In genomic region chr18:49795612-49796552, GRCh38 we compare ENCODE assay signal across 27 cellular contexts. TPM values are rescaled to one million over a fixed set of nuclear protein-coding genes. Genes with fewer than 3 reads are reported as not detected.
DNase-seq lines count a peak whose midpoint lies in the region; ATAC-seq and TF ChIP-seq lines count a peak whose summit lies in the region.
"Had no signal": no experiment of that assay in that cellular context is flagged by ENCODE, and none has a peak within 500 bp of the region (broad histone marks: within the 10 kb centered on the region; RNA-seq: fewer than 3 reads in every experiment).

No MANE protein-coding gene starts in this region.

- H4K20me1 ChIP-seq in osteoblast (ENCODE audit: insufficient read depth, low read length), result no peaks in the 10 kb centered on the region

- no peaks in the 10 kb centered on the region for H3K4me1 ChIP-seq in osteoblast (ENCODE audit: insufficient read depth, low read length)
- H3K4me1 ChIP-seq: BE2C, transverse colon had no signal

- no peaks in the 10 kb centered on the region for H3K9me3 Mint-ChIP-seq in activated T-cell treated with anti-CD3 and anti-CD28 coated beads, Interleukin-2, amount 50 U/mL, for 72 hours
- H3K9me3 Mint-ChIP-seq: IgD-negative memory B cell, naive B cell had no signal

- H2AFZ ChIP-seq in osteoblast (ENCODE audit: low read length), result no peak overlapping the region

- H3K27ac Mint-ChIP-seq in activated T-cell treated with anti-CD3 and anti-CD28 coated beads, Interleukin-2, amount 50 U/mL, for 72 hours, result peak overlapping the region; percentile 33
- H3K27ac Mint-ChIP-seq: IgD-negative memory B cell, naive B cell had no signal

- TF ChIP-seq CTCF in LNCaP clone FGC (IDR thresholded peaks at IDR 0.05; ENCODE audit: control insufficient read depth, extremely low read depth, insufficient read depth) (no peak), brain microvascular endothelial cell (IDR thresholded peaks at IDR 0.05; ENCODE audit: low read depth, low read length, missing control alignments) (no peak), osteoblast (IDR thresholded peaks at IDR 0.05; ENCODE audit: extremely low read depth, low read depth, low read length) (no peak)

- DNase-seq in activated T-cell treated with anti-CD3 and anti-CD28 coated beads, Interleukin-2, amount 50 U/mL, for 72 hours, result no peak
- no peak for DNase-seq in activated T-cell treated with anti-CD3 and anti-CD28 coated beads, Interleukin-2, amount 50 U/mL, for 1 hour
- DNase-seq in LNCaP clone FGC (ENCODE audit: low read depth), result peak; percentile 47
- DNase-seq in brain microvascular endothelial cell, result no peak
- peak; percentile 34 for DNase-seq in osteoblast (ENCODE audit: insufficient read length, low spot score, missing footprints)
- DNase-seq in AG20443 (ENCODE audit: low spot score), result no peak
- DNase-seq: activated CD4-positive, alpha-beta T cell treated with anti-CD3 and anti-CD28 coated beads, Interleukin-2, amount 50 U/mL, for 1 hour; BE2C; caudate nucleus; DMS79; GF-D8; left ventricle myocardium inferior; naive B cell; NCI-H1105; NCI-H1930; NCI-H524 treated with DMSO at 0.1 percent for 48 hours; NK-92 treated with Interleukin-12 subunit alpha and Interleukin-12 subunit beta, amount 100 ng/mL, for 24 hours; retina; SHP77; stimulated activated CD4-positive, alpha-beta T cell treated with anti-CD3 and anti-CD28 coated beads, Interleukin-1b, Interleukin-23, amount 100 ng/mL, for 48 hours; transverse colon; WERI-Rb-1 had no signal

- H3K27ac ChIP-seq in brain microvascular endothelial cell, result peak overlapping the region; percentile 2
- no peak overlapping the region for H3K27ac ChIP-seq in osteoblast (ENCODE audit: low read depth, low read length)
- H3K27ac ChIP-seq: left ventricle myocardium inferior, transverse colon, WERI-Rb-1 had no signal

- peaks cover 5 to 19% of the 10 kb centered on the region in 2 donors for H3K36me3 Mint-ChIP-seq in activated T-cell treated with anti-CD3 and anti-CD28 coated beads, Interleukin-2, amount 50 U/mL, for 72 hours (ENCODE audit: insufficient read depth in 2 of 2)

- H3K79me2 ChIP-seq in osteoblast (ENCODE audit: insufficient read depth, low read length), result no peaks in the 10 kb centered on the region

- no peak overlapping the region for H3K4me3 Mint-ChIP-seq in activated T-cell treated with anti-CD3 and anti-CD28 coated beads, Interleukin-2, amount 50 U/mL, for 72 hours
- H3K4me3 Mint-ChIP-seq: IgD-negative memory B cell, naive B cell had no signal

- H3K4me1 Mint-ChIP-seq in activated T-cell treated with anti-CD3 and anti-CD28 coated beads, Interleukin-2, amount 50 U/mL, for 72 hours (ENCODE audit: low read depth), result peaks cover 13% of the 10 kb centered on the region
- H3K4me1 Mint-ChIP-seq: IgD-negative memory B cell, naive B cell had no signal

- H3K9me3 ChIP-seq in osteoblast (ENCODE audit: low read depth, low read length), result no peaks in the 10 kb centered on the region
- H3K9me3 ChIP-seq: BE2C, left ventricle myocardium inferior, transverse colon had no signal

- no peaks in the 10 kb centered on the region for H3K27me3 Mint-ChIP-seq in activated T-cell treated with anti-CD3 and anti-CD28 coated beads, Interleukin-2, amount 50 U/mL, for 72 hours (ENCODE audit: low read depth)
- H3K27me3 Mint-ChIP-seq: IgD-negative memory B cell, naive B cell had no signal

- H3K27me3 ChIP-seq in brain microvascular endothelial cell (replicated peaks), result no peaks in the 10 kb centered on the region
- no peaks in the 10 kb centered on the region for H3K27me3 ChIP-seq in osteoblast (ENCODE audit: insufficient read depth, low read length)
- H3K27me3 ChIP-seq: BE2C, transverse colon had no signal

- in situ Hi-C loops in brain microvascular endothelial cell (cut with HindIII; ENCODE audit: low pct_ligation_motif_present, low sequenced_read_pairs), result no loop called here

- H3K4me3 ChIP-seq in LNCaP clone FGC (ENCODE audit: low read depth, low read length) (no peak overlapping the region), brain microvascular endothelial cell (ENCODE audit: low read depth, low read length) (no peak overlapping the region), osteoblast (ENCODE audit: insufficient read depth, low read length) (no peak overlapping the region)
- H3K4me3 ChIP-seq: left ventricle myocardium inferior, smooth muscle cell, transverse colon had no signal

- H3K36me3 ChIP-seq in brain microvascular endothelial cell (replicated peaks), result peaks cover 7% of the 10 kb centered on the region
- peaks cover 38% of the 10 kb centered on the region for H3K36me3 ChIP-seq in osteoblast (ENCODE audit: insufficient read depth, low read length)
- H3K36me3 ChIP-seq: BE2C had no signal

- no peak overlapping the region for H3K4me2 ChIP-seq in osteoblast (ENCODE audit: insufficient read depth, low read length)
- H3K4me2 ChIP-seq: smooth muscle cell had no signal

- no peak for ATAC-seq in activated T-cell treated with anti-CD3 and anti-CD28 coated beads, Interleukin-2, amount 50 U/mL, for 72 hours (replicated peaks in 1 of 2)
- ATAC-seq in GM19324 (IDR thresholded peaks at IDR 0.05; ENCODE audit: low FRiP score, unreplicated experiment) (no peak), HG03045 (IDR thresholded peaks at IDR 0.05; ENCODE audit: unreplicated experiment) (no peak)
- ATAC-seq: Panc1 had no signal

RNA-seq across cellular contexts. Expression of gene ACAA2, which starts 17.5 kb away (rescaled TPM):
- total RNA-seq in activated T-cell treated with anti-CD3 and anti-CD28 coated beads, Interleukin-2, amount 50 U/mL, for 72 hours, result 10 to 100 TPM; 79.0 to 84.1 TPM
- total RNA-seq in osteoblast, result 52.8 and 60.7 TPM in 2 replicates

Comparison
In these comparisons a context has a peak if more than half of its experiments do, and no peak if none do; other contexts are left out.
1. DNase-seq: peak in LNCaP clone FGC (single experiment) and osteoblast (single experiment); none in activated T-cell treated with anti-CD3 and anti-CD28 coated beads, Interleukin-2, amount 50 U/mL, for 72 hours (0 of 2), activated T-cell treated with anti-CD3 and anti-CD28 coated beads, Interleukin-2, amount 50 U/mL, for 1 hour (single experiment), brain microvascular endothelial cell (single experiment) and AG20443 (single experiment).